ENCODE assay signal across 1 cellular context in the genomic region with DNA sequence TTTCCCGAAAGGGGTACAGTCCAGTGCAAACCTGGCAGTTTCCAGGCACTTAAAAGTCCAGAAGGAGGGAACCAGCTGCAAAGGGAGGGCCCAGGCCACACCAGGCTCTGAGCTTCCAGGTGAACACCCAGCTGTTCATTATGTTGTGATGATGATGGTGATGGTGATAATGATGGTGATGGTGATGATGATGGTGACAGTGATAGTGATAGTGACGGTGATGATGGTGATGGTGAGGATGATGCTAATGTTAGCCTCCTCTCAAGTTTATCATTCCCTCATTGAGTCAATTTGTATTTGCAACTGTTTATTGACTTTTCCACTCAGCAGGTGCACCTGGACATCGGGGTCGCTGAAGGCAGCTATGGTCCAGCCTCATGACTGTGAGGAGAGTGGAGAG.
TF ChIP-seq lines count a peak whose summit lies in the region.

No MANE protein-coding gene starts in this region.

TF ChIP-seq in GM12878, 131 proteins besides CTCF, POLR2A, EP300 and RAD21:
- TF ChIP-seq ZNF384 (IDR thresholded peaks at IDR 0.05; ENCODE audit: borderline replicate concordance, low read depth, low read length): no peak
